ENCODE assay signal across 8 cellular contexts in genomic region chr15:66253643-66254363, GRCh38. TPM values are rescaled to one million over a fixed set of nuclear protein-coding genes. Genes with fewer than 3 reads are reported as not detected.
DNase-seq lines count a peak whose midpoint lies in the region; ATAC-seq and TF ChIP-seq lines count a peak whose summit lies in the region.

MEGF11 (minus strand) TSS chr15:66253750; CDS start chr15:66128403, 125,347 bp downstream.

- intact Hi-C loops in gastrocnemius medialis (cut with DNase I; ENCODE audit: low total_unique reads): loop anchor here (2.0 kb wide), 1 partner anchor 35 kb away; no protein-coding TSS in a partner anchor

- in situ Hi-C loops in gastrocnemius medialis (cut with MboI; ENCODE audit: low sequenced_read_pairs in 4 of 4): loop anchor here in 1 of 4 donors (25.0 kb wide), 1 partner anchor 617 kb away; no protein-coding TSS in a partner anchor

- H3K4me1 ChIP-seq in iPS-15b (ENCODE audit: control insufficient read depth, insufficient read depth, low read length) (peaks cover 24% of the 10 kb centered on the region), gastrocnemius medialis (peaks cover 9 to 27% of the 10 kb centered on the region in 2 donors)

- H3K9me3 ChIP-seq in iPS-15b (ENCODE audit: control insufficient read depth, insufficient read depth, low read length) (no peaks in the 10 kb centered on the region), gastrocnemius medialis (no peaks in the 10 kb centered on the region)

- peak within 1 kb of the TSS; percentile 3 for H3K9ac ChIP-seq in iPS-15b (ENCODE audit: low read depth, low read length)

- DNase-seq in DMS53 (lab: John Stamatoyannopoulos, UW): peak; percentile 70
- DNase-seq in DMS53 treated with DMSO at 0.1 percent for 48 hours (lab: John Stamatoyannopoulos, UW; ENCODE audit: unreplicated experiment): no peak
- peak; percentile 76 for DNase-seq in NCI-H146 (lab: John Stamatoyannopoulos, UW)
- peak; percentile 73 for DNase-seq in astrocyte of the hippocampus (ENCODE audit: low read depth, low spot score)
- DNase-seq in gastrocnemius medialis: no peak
- DNase-seq in T-helper 9 cell: no peak

- ATAC-seq in gastrocnemius medialis (peak in 1 of 2 donors; percentile 23), HG03460 (IDR thresholded peaks at IDR 0.05; ENCODE audit: unreplicated experiment) (no peak)

- TF ChIP-seq POLR2A in gastrocnemius medialis (IDR thresholded peaks at IDR 0.05): no peak

- TF ChIP-seq CTCF in gastrocnemius medialis (IDR thresholded peaks at IDR 0.05 in 4 of 5, conservative IDR thresholded peaks at IDR 0.05 in 1 of 5): no peak

- H3K27me3 ChIP-seq in iPS-15b (ENCODE audit: control insufficient read depth, insufficient read depth, low read length) (peaks cover 82% of the 10 kb centered on the region), gastrocnemius medialis (peaks cover 45 to 63% (median 60%) of the 10 kb centered on the region in 3 donors)

- H3K4me3 ChIP-seq in iPS-15b (ENCODE audit: low read depth, low read length): peak within 1 kb of the TSS; percentile 76
- H3K4me3 ChIP-seq in gastrocnemius medialis: peak within 1 kb of the TSS; percentile 56 to 83 (median 62)

- H3K36me3 ChIP-seq in iPS-15b (ENCODE audit: control insufficient read depth, insufficient read depth, low read length) (no peaks in the 10 kb centered on the region), gastrocnemius medialis (no peaks in the 10 kb centered on the region)

- H3K27ac ChIP-seq in gastrocnemius medialis: no peak within 1 kb of the TSS

RNA-seq across cellular contexts. Expression of gene MEGF11, which starts in this region (rescaled TPM):
- total RNA-seq in gastrocnemius medialis: not detected

Comparison
In these comparisons a context has a peak if more than half of its experiments do, and no peak if none do; other contexts are left out.
1. DNase-seq: peak in DMS53 (single experiment), NCI-H146 (single experiment) and astrocyte of the hippocampus (single experiment); none in DMS53 treated with DMSO at 0.1 percent for 48 hours (single experiment), gastrocnemius medialis (0 of 2) and T-helper 9 cell (single experiment).